In the genomic region with DNA sequence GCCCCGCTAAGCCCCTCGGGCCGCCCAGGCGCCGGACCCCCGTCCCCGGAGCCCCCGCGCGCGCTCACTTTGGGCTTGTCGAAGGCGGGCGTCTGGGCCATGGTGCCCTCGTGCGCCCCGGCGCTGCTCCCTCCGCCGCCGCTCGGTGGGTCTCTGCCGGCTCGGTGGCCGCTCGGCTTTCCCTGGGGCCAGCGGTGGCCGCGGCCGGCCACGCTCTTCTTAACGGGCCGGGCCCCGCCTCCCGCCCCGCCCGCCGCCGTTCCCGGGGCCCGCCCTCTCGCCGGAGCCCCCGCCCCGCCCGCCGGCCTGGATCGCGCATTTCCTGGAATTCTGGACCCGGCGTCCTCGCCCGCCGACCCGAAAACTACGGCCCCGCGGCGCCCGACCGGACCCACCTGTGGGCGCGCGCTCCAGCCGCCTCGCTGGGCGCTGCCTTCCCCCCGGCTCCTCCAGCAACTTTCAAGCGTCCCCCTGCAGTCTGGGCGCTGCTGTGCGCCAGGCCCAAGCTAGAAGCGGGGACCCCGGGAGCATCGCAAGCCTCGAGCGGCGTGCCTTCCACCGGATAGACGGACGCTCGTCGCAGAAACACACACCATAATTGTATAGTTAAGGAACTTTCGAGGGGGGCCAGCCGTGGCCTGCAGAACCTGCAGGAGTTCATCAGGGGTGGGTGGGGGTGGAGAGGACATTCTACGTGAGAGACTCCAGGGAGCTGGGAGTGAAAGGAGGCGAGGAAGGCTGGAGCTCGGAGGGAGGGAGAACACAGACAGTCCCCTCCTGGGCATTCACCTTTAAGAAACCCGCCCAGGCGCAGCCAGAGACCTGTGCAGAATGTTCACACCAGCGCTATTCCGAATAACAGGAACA, we compare ENCODE assay signal across 1 cellular context.
TF ChIP-seq lines count a peak whose summit lies in the region.

ADA (minus strand) TSS at position 193 of the 867 bp plus-strand sequence; CDS start at position 101, 92 bp downstream.

TF ChIP-seq in HepG2, 621 proteins besides CTCF, POLR2A, EP300 and RAD21 (continued from another document and continues in another):
- peak; percentile 58 for TF ChIP-seq ARID4A (CRISPR knock-in tag; IDR thresholded peaks at IDR 0.05; ENCODE audit: borderline replicate concordance)
- no peak for TF ChIP-seq ZNF414 (CRISPR knock-in tag; IDR thresholded peaks at IDR 0.05)
- no peak for TF ChIP-seq RFX5 (IDR thresholded peaks at IDR 0.05; ENCODE audit: low read depth, low read length)
- no peak for TF ChIP-seq SUZ12 (IDR thresholded peaks at IDR 0.05; ENCODE audit: low read depth, low read length)
- no peak for TF ChIP-seq GTF2F1 (IDR thresholded peaks at IDR 0.05; ENCODE audit: low read length)
- peak; percentile 39; the same call in 1 of the 2 replicates for TF ChIP-seq ARID2 (CRISPR knock-in tag; IDR thresholded peaks at IDR 0.05; ENCODE audit: borderline replicate concordance)
- no peak; the same call in 1 of the 2 replicates for TF ChIP-seq ZNF839 (CRISPR knock-in tag; IDR thresholded peaks at IDR 0.05; ENCODE audit: borderline replicate concordance)
- TF ChIP-seq NFYB (CRISPR knock-in tag; IDR thresholded peaks at IDR 0.05): no peak
- no peak for TF ChIP-seq ZNF460 (CRISPR knock-in tag; IDR thresholded peaks at IDR 0.05; ENCODE audit: borderline replicate concordance)
- peak; percentile 80; the same call in 1 of the 2 replicates for TF ChIP-seq BORCS8-MEF2B (CRISPR knock-in tag; IDR thresholded peaks at IDR 0.05)
- no peak for TF ChIP-seq ZNF512B (CRISPR knock-in tag; IDR thresholded peaks at IDR 0.05; ENCODE audit: borderline replicate concordance)
- TF ChIP-seq ZSCAN20 (CRISPR knock-in tag; IDR thresholded peaks at IDR 0.05; ENCODE audit: borderline replicate concordance): no peak
- no peak for TF ChIP-seq PHF5A (CRISPR knock-in tag; IDR thresholded peaks at IDR 0.05; ENCODE audit: low read depth, unreplicated experiment)
- no peak for TF ChIP-seq TP53 (CRISPR knock-in tag; conservative IDR thresholded peaks at IDR 0.05)
- no peak for TF ChIP-seq ZNF644 (CRISPR knock-in tag; IDR thresholded peaks at IDR 0.05; ENCODE audit: low read depth)
- peak; percentile 74; the same call in 1 of the 2 replicates for TF ChIP-seq ZNF546 (CRISPR knock-in tag; conservative IDR thresholded peaks at IDR 0.05)
- TF ChIP-seq ZNF234 (CRISPR knock-in tag; conservative IDR thresholded peaks at IDR 0.05): no peak
- TF ChIP-seq TAF15 (IDR thresholded peaks at IDR 0.05; ENCODE audit: low read depth, low read length, poor library complexity, severe bottlenecking): peak; percentile 95
- no peak for TF ChIP-seq ZNF7 (CRISPR knock-in tag; IDR thresholded peaks at IDR 0.05)
- peak; percentile 36; the same call in 1 of the 2 replicates for TF ChIP-seq YEATS4 (CRISPR knock-in tag; IDR thresholded peaks at IDR 0.05; ENCODE audit: borderline replicate concordance)
- TF ChIP-seq ZNF792 (CRISPR knock-in tag; IDR thresholded peaks at IDR 0.05): no peak
- TF ChIP-seq, protein P1, sequence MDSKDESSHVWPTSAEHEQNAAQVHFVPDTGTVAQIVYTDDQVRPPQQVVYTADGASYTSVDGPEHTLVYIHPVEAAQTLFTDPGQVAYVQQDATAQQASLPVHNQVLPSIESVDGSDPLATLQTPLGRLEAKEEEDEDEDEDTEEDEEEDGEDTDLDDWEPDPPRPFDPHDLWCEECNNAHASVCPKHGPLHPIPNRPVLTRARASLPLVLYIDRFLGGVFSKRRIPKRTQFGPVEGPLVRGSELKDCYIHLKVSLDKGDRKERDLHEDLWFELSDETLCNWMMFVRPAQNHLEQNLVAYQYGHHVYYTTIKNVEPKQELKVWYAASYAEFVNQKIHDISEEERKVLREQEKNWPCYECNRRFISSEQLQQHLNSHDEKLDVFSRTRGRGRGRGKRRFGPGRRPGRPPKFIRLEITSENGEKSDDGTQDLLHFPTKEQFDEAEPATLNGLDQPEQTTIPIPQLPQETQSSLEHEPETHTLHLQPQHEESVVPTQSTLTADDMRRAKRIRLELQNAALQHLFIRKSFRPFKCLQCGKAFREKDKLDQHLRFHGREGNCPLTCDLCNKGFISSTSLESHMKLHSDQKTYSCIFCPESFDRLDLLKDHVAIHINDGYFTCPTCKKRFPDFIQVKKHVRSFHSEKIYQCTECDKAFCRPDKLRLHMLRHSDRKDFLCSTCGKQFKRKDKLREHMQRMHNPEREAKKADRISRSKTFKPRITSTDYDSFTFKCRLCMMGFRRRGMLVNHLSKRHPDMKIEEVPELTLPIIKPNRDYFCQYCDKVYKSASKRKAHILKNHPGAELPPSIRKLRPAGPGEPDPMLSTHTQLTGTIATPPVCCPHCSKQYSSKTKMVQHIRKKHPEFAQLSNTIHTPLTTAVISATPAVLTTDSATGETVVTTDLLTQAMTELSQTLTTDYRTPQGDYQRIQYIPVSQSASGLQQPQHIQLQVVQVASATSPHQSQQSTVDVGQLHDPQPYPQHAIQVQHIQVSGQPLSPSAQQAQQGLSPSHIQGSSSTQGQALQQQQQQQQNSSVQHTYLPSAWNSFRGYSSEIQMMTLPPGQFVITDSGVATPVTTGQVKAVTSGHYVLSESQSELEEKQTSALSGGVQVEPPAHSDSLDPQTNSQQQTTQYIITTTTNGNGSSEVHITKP (CRISPR knock-in tag; IDR thresholded peaks at IDR 0.05; ENCODE audit: low read depth): no peak
- TF ChIP-seq KAT2B (IDR thresholded peaks at IDR 0.05; ENCODE audit: borderline replicate concordance, low read depth, low read length): no peak
- no peak for TF ChIP-seq ZNF678 (CRISPR knock-in tag; IDR thresholded peaks at IDR 0.05)
- TF ChIP-seq, protein P2, sequence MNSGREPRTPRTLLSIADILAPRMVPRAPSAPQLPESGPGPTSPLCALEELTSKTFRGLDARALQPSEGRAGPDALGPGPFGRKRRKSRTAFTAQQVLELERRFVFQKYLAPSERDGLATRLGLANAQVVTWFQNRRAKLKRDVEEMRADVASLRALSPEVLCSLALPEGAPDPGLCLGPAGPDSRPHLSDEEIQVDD (CRISPR knock-in tag; IDR thresholded peaks at IDR 0.05; ENCODE audit: borderline replicate concordance): no peak
- peak; percentile 38 for TF ChIP-seq YY1 (IDR thresholded peaks at IDR 0.05; ENCODE audit: insufficient read depth, insufficient replicate concordance, low read depth, low read length)
- no peak for TF ChIP-seq ZNF253 (CRISPR knock-in tag; IDR thresholded peaks at IDR 0.05; ENCODE audit: borderline replicate concordance)
- no peak for TF ChIP-seq JUN (CRISPR knock-in tag; IDR thresholded peaks at IDR 0.05)
- peak; percentile 84 for TF ChIP-seq MYPOP (CRISPR knock-in tag; IDR thresholded peaks at IDR 0.05)
- no peak for TF ChIP-seq SNAPC2 (CRISPR knock-in tag; IDR thresholded peaks at IDR 0.05)
- no peak for TF ChIP-seq CBX5 (CRISPR knock-in tag; IDR thresholded peaks at IDR 0.05; ENCODE audit: borderline replicate concordance)
- no peak for TF ChIP-seq MXD4 (CRISPR knock-in tag; IDR thresholded peaks at IDR 0.05)
- TF ChIP-seq, protein P3, sequence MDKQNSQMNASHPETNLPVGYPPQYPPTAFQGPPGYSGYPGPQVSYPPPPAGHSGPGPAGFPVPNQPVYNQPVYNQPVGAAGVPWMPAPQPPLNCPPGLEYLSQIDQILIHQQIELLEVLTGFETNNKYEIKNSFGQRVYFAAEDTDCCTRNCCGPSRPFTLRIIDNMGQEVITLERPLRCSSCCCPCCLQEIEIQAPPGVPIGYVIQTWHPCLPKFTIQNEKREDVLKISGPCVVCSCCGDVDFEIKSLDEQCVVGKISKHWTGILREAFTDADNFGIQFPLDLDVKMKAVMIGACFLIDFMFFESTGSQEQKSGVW (CRISPR knock-in tag; IDR thresholded peaks at IDR 0.05; ENCODE audit: borderline replicate concordance): no peak
- no peak for TF ChIP-seq BRCA1 (CRISPR knock-in tag; IDR thresholded peaks at IDR 0.05)
- TF ChIP-seq, protein P4, sequence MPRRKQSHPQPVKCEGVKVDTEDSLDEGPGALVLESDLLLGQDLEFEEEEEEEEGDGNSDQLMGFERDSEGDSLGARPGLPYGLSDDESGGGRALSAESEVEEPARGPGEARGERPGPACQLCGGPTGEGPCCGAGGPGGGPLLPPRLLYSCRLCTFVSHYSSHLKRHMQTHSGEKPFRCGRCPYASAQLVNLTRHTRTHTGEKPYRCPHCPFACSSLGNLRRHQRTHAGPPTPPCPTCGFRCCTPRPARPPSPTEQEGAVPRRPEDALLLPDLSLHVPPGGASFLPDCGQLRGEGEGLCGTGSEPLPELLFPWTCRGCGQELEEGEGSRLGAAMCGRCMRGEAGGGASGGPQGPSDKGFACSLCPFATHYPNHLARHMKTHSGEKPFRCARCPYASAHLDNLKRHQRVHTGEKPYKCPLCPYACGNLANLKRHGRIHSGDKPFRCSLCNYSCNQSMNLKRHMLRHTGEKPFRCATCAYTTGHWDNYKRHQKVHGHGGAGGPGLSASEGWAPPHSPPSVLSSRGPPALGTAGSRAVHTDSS (CRISPR knock-in tag; conservative IDR thresholded peaks at IDR 0.05): no peak
- peak; percentile 41; the same call in 1 of the 2 replicates for TF ChIP-seq ZGPAT (CRISPR knock-in tag; IDR thresholded peaks at IDR 0.05)
- no peak; the same call in 1 of the 2 replicates for TF ChIP-seq ISL2 (CRISPR knock-in tag; IDR thresholded peaks at IDR 0.05)
- peak; percentile 37 for TF ChIP-seq NR2C2 (CRISPR knock-in tag; IDR thresholded peaks at IDR 0.05; ENCODE audit: borderline replicate concordance)
